2 cellular contexts compared by ENCODE assay signal in the genomic region with DNA sequence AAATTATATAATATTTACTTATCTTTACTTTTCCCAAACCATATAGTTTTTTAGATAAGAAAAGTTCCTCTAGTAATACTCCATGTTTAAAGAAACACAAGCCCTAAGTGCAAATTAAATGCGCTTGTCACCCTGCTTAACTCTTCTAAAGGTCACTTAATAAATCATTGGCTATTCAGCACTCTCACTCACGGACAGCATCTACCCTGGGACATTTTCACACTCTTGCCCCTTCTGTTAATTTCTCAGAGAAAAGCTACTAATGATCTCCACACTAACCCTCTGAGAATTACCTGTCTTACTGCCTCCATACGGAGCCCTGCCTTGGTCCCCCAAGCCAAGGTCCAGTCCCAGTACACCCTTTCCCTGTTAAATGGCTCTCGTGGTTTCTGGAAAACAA.
A peak's percentile ranks its signal among the peaks of the same experiment; 100 is the strongest.
TF ChIP-seq lines count a peak whose summit lies in the region.

No MANE protein-coding gene starts in this region.

TF ChIP-seq in liver, 16 proteins besides CTCF, POLR2A, EP300 and RAD21 (continued from another document):
- peak; percentile 87 for TF ChIP-seq REST (IDR thresholded peaks at IDR 0.05)

TF ChIP-seq in HepG2, 621 proteins besides CTCF, POLR2A, EP300 and RAD21 (continued from another document):
- TF ChIP-seq REST (IDR thresholded peaks at IDR 0.05; ENCODE audit: borderline replicate concordance in 1 of 2, low read depth in 1 of 2, low read length in 2 of 2) = peak in 1 of 2 experiments; percentile 83; a peak in 3 of 4 replicates
